Comparison of ENCODE assay signal across 10 cellular contexts in genomic region chr2:240992572-240993291, GRCh38. TPM values are rescaled to one million over a fixed set of nuclear protein-coding genes. Genes with fewer than 3 reads are reported as not detected.
DNase-seq lines count a peak whose midpoint lies in the region; ATAC-seq, FAIRE-seq and TF ChIP-seq lines count a peak whose summit lies in the region.
"Had no signal": no experiment of that assay in that cellular context is flagged by ENCODE, and none has a peak within 500 bp of the region (broad histone marks: within the 10 kb centered on the region; RNA-seq: fewer than 3 reads in every experiment).

No MANE protein-coding gene starts in this region.

- H3K4me1 ChIP-seq in H1 (replicated peaks in 1 of 4; ENCODE audit: control insufficient read depth in 3 of 4, insufficient read depth in 4 of 4, low read length in 3 of 4) (peaks cover 0 to under 1% (median 0%) of the 10 kb centered on the region in 4 experiments; a peak in 1 of 7 replicates), ovary (ENCODE audit: insufficient read depth) (peaks cover 44% of the 10 kb centered on the region), vagina (peaks cover 76% of the 10 kb centered on the region)

- no peak overlapping the region for H4K91ac ChIP-seq in H1 (replicated peaks; ENCODE audit: insufficient read length, low read length)

- DNase-seq in activated naive CD8-positive, alpha-beta T cell treated with anti-CD3 and anti-CD28 coated beads for 36 hours = peak; percentile 36
- no peak for DNase-seq in activated naive CD8-positive, alpha-beta T cell treated with anti-CD3 and anti-CD28 coated beads, Interleukin-2, amount 50 U/mL, for 24 hours
- DNase-seq in H1 (ENCODE audit: low read depth in 1 of 2, low spot score in 2 of 2) (peak in 1 of 2 experiments; percentile 40), ovary (peak; percentile 20 to 48 (median 34)), vagina (ENCODE audit: extremely low spot score in 2 of 2) (no peak), NCI-H2107 treated with DMSO at 0.1 percent for 48 hours (lab: John Stamatoyannopoulos, UW; ENCODE audit: unreplicated experiment) (no peak)
- DNase-seq: AML-193 had no signal

- intact Hi-C loops in ovary (cut with DNase I) = loop anchor here in 1 of 4 donors (10.0 kb wide), 1 partner anchor 78 kb away; no protein-coding TSS in a partner anchor
- intact Hi-C loops in vagina (cut with DNase I) = loop anchor here (5.0 kb wide), 1 partner anchor 75 kb away; no protein-coding TSS in a partner anchor

- no peaks in the 10 kb centered on the region for H3K36me3 Mint-ChIP-seq in activated naive CD8-positive, alpha-beta T cell treated with anti-CD3 and anti-CD28 coated beads for 36 hours
- no peaks in the 10 kb centered on the region for H3K36me3 Mint-ChIP-seq in activated naive CD8-positive, alpha-beta T cell treated with anti-CD3 and anti-CD28 coated beads, Interleukin-2, amount 50 U/mL, for 24 hours (ENCODE audit: low read depth)

- CTCF ChIA-PET in H1 (lab: Charles Lee; ENCODE audit: partially characterized antibody) = interaction anchor here (1.5 to 2.4 kb wide), 2 partner anchors 10 to 86 kb away, joined by 3 to 14 read pairs; no protein-coding TSS in a partner anchor

- peaks cover 7% of the 10 kb centered on the region for H3K4me1 Mint-ChIP-seq in activated naive CD8-positive, alpha-beta T cell treated with anti-CD3 and anti-CD28 coated beads for 36 hours
- H3K4me1 Mint-ChIP-seq in activated naive CD8-positive, alpha-beta T cell treated with anti-CD3 and anti-CD28 coated beads, Interleukin-2, amount 50 U/mL, for 24 hours = peaks cover 6% of the 10 kb centered on the region

- H2AK5ac ChIP-seq in H1 (ENCODE audit: low read depth, low read length) = no peak overlapping the region

- no peak for FAIRE-seq in H1 (lab: Jason Lieb, UNC)
- FAIRE-seq: bronchial epithelial cell had no signal

- WGBS in H1 (ENCODE audit: extremely low coverage in 1 of 2, insufficient coverage in 1 of 2, insufficient read length in 1 of 2, insufficient replicate concordance in 2 of 2, low coverage in 1 of 2, low lambda C conversion rate in 2 of 2, missing lambda C conversion rate in 1 of 2), 2 experiments = 87% methylated on average over 12 of the region's 20 CpGs; no CpG with 5 or more reads in 1 of the 2 experiments
- 54 to 83% (median 60%) methylated on average over 20 of the region's 20 CpGs for WGBS in ovary, 3 donors

- H2BK12ac ChIP-seq in H1 (ENCODE audit: low read depth, low read length) = no peak overlapping the region

- no peak overlapping the region for H3K14ac ChIP-seq in H1 (ENCODE audit: insufficient read length)

- TF ChIP-seq CTCF in H1 (IDR thresholded peaks at IDR 0.05; ENCODE audit: control extremely low read depth in 1 of 3, insufficient read depth in 1 of 3, low read depth in 1 of 3, low read length in 3 of 3) (no peak), ovary (IDR thresholded peaks at IDR 0.05) (no peak), vagina (IDR thresholded peaks at IDR 0.05) (no peak)

- H3K9me3 ChIP-seq in H1 (ENCODE audit: insufficient read depth in 2 of 2, low read depth in 1 of 2, low read length in 1 of 2) = peaks cover 4 to 18% of the 10 kb centered on the region in 2 experiments; a peak in 3 of 4 replicates
- peaks cover 0 to 3% of the 10 kb centered on the region in 2 donors for H3K9me3 ChIP-seq in ovary
- H3K9me3 ChIP-seq in vagina = no peaks in the 10 kb centered on the region

- H3K23ac ChIP-seq in H1 (ENCODE audit: insufficient read length) = no peak overlapping the region

- H3K27me3 Mint-ChIP-seq in activated naive CD8-positive, alpha-beta T cell treated with anti-CD3 and anti-CD28 coated beads for 36 hours = no peaks in the 10 kb centered on the region
- peaks cover 4% of the 10 kb centered on the region for H3K27me3 Mint-ChIP-seq in activated naive CD8-positive, alpha-beta T cell treated with anti-CD3 and anti-CD28 coated beads, Interleukin-2, amount 50 U/mL, for 24 hours

- no peaks in the 10 kb centered on the region for H3K9me3 Mint-ChIP-seq in activated naive CD8-positive, alpha-beta T cell treated with anti-CD3 and anti-CD28 coated beads for 36 hours
- H3K9me3 Mint-ChIP-seq in activated naive CD8-positive, alpha-beta T cell treated with anti-CD3 and anti-CD28 coated beads, Interleukin-2, amount 50 U/mL, for 24 hours = no peaks in the 10 kb centered on the region

- H2BK15ac ChIP-seq in H1 (ENCODE audit: low read length) = peak overlapping the region; percentile 48; the same call in 1 of the 2 replicates

- no peaks in the 10 kb centered on the region; a peak in 2 of 7 replicates for H3K27me3 ChIP-seq in H1 (replicated peaks in 1 of 4; ENCODE audit: control insufficient read depth in 3 of 4, extremely low read depth in 1 of 4, insufficient read depth in 3 of 4, low read length in 3 of 4)
- H3K27me3 ChIP-seq in ovary = no peaks in the 10 kb centered on the region
- no peaks in the 10 kb centered on the region for H3K27me3 ChIP-seq in vagina

- TF ChIP-seq POLR2A in H1 (IDR thresholded peaks at IDR 0.05; ENCODE audit: control extremely low read depth in 1 of 2, low read depth in 2 of 2, low read length in 2 of 2) (no peak), ovary (IDR thresholded peaks at IDR 0.05) (no peak), vagina (IDR thresholded peaks at IDR 0.05) (no peak)

- no peak overlapping the region for H2AFZ ChIP-seq in H1 (ENCODE audit: low read length)

- no peak overlapping the region for H3K4me3 Mint-ChIP-seq in activated naive CD8-positive, alpha-beta T cell treated with anti-CD3 and anti-CD28 coated beads for 36 hours
- H3K4me3 Mint-ChIP-seq in activated naive CD8-positive, alpha-beta T cell treated with anti-CD3 and anti-CD28 coated beads, Interleukin-2, amount 50 U/mL, for 24 hours = no peak overlapping the region

- H3K4me3 ChIP-seq in H1 (ENCODE audit: extremely low read depth in 1 of 4, insufficient read depth in 2 of 4, low read depth in 3 of 4, low read length in 4 of 4) (no peak overlapping the region), ovary (no peak overlapping the region), vagina (no peak overlapping the region)

- no peak overlapping the region for H2BK5ac ChIP-seq in H1 (ENCODE audit: low read depth, low read length)

- H4K5ac ChIP-seq in H1 (ENCODE audit: insufficient read length, low read depth, low read length) = no peak overlapping the region

- H4K8ac ChIP-seq in H1 (ENCODE audit: extremely low read depth, insufficient read depth, low read length) = peak overlapping the region; percentile 43; the same call in 1 of the 2 replicates

- no peak overlapping the region for H3K18ac ChIP-seq in H1 (ENCODE audit: extremely low read depth, low read length)

- H3K27ac Mint-ChIP-seq in activated naive CD8-positive, alpha-beta T cell treated with anti-CD3 and anti-CD28 coated beads for 36 hours = no peak overlapping the region
- no peak overlapping the region for H3K27ac Mint-ChIP-seq in activated naive CD8-positive, alpha-beta T cell treated with anti-CD3 and anti-CD28 coated beads, Interleukin-2, amount 50 U/mL, for 24 hours

- no peaks in the 10 kb centered on the region for H3K79me2 ChIP-seq in H1 (ENCODE audit: control insufficient read depth in 1 of 2, insufficient read depth in 2 of 2, low read length in 2 of 2)

- TF ChIP-seq EP300 in H1 (IDR thresholded peaks at IDR 0.05; ENCODE audit: borderline replicate concordance in 1 of 2, low read depth in 2 of 2, low read length in 2 of 2) (no peak), ovary (IDR thresholded peaks at IDR 0.05) (no peak)

- H3K27ac ChIP-seq in H1 (ENCODE audit: low read depth, low read length) (no peak overlapping the region), ovary (peak overlapping the region in 1 of 2 donors; percentile 65), vagina (peak overlapping the region; percentile 76)

- H3K56ac ChIP-seq in H1 (replicated peaks; ENCODE audit: insufficient read length, low read depth, low read length) = no peak overlapping the region

- no peak overlapping the region for H2BK120ac ChIP-seq in H1 (replicated peaks; ENCODE audit: low read depth, low read length)

- H3K79me1 ChIP-seq in H1 (ENCODE audit: low read depth, low read length) = no peaks in the 10 kb centered on the region

- POLR2A ChIA-PET in H1 (lab: Charles Lee; ENCODE audit: partially characterized antibody) = no interaction called here

- H3K36me3 ChIP-seq in H1 (ENCODE audit: control insufficient read depth in 2 of 4, insufficient read depth in 4 of 4, low read length in 3 of 4) (no peaks in the 10 kb centered on the region), ovary (no peaks in the 10 kb centered on the region), vagina (no peaks in the 10 kb centered on the region)

- peaks cover 0 to 2% of the 10 kb centered on the region in 2 experiments for H4K20me1 ChIP-seq in H1 (replicated peaks in 1 of 2; ENCODE audit: control insufficient read depth in 1 of 2, insufficient read depth in 2 of 2, low read length in 2 of 2)

- no peak overlapping the region for H2BK20ac ChIP-seq in H1 (ENCODE audit: low read length)

- no peak overlapping the region for H3K4me2 ChIP-seq in H1 (ENCODE audit: insufficient read depth in 1 of 2, low read depth in 2 of 2, low read length in 2 of 2)

- H3K23me2 ChIP-seq in H1 (ENCODE audit: low read depth, low read length) = no peaks in the 10 kb centered on the region

- ATAC-seq in activated naive CD8-positive, alpha-beta T cell treated with anti-CD3 and anti-CD28 coated beads, Interleukin-2, amount 50 U/mL, for 24 hours = no peak
- ATAC-seq in HG02884 (IDR thresholded peaks at IDR 0.05; ENCODE audit: unreplicated experiment) = no peak
- ATAC-seq in HG03095 (IDR thresholded peaks at IDR 0.05; ENCODE audit: unreplicated experiment) = no peak

- no peak overlapping the region for H3K9ac ChIP-seq in H1 (replicated peaks in 1 of 4; ENCODE audit: extremely low read depth in 1 of 4, low read depth in 3 of 4, low read length in 3 of 4)

- no peak overlapping the region for H3K4ac ChIP-seq in H1 (replicated peaks; ENCODE audit: insufficient read length, low read depth, low read length)

- no peak for TF ChIP-seq RAD21 in H1 (IDR thresholded peaks at IDR 0.05 in 1 of 2, conservative IDR thresholded peaks at IDR 0.05 in 1 of 2; ENCODE audit: low read depth in 2 of 2, low read length in 2 of 2)

TF ChIP-seq in H1, 55 proteins besides CTCF, POLR2A, EP300 and RAD21 (continues in another document):
- TF ChIP-seq SP2 (IDR thresholded peaks at IDR 0.05; ENCODE audit: low read length) (no peak), HDAC6 (IDR thresholded peaks at IDR 0.05; ENCODE audit: low read depth, low read length) (no peak)

RNA-seq across cellular contexts. Expression of gene SNED1, which starts 5.7 kb away (rescaled TPM):
- total RNA-seq in activated naive CD8-positive, alpha-beta T cell treated with anti-CD3 and anti-CD28 coated beads for 36 hours = 1 to 10 TPM in 1 of 2 experiments, under 1 TPM in 1; 0.91 to 1.0 TPM
- total RNA-seq in H1 (2021; fragmentation: NEBNext Ultra II Directional; extraction: Animal tissue kit (Norgen Biotek cat#: 25700)) = 1.9 and 2.4 TPM in 2 replicates
- 1.9 and 2.6 TPM in 2 replicates for polyA plus RNA-seq in H1 (2011; rRNA removed)
- 1.7 TPM for polyA plus RNA-seq in H1 (2011; cell fraction: cytosol; rRNA removed)
- polyA plus RNA-seq in H1 (2011; cell fraction: nucleus; rRNA removed) = 8.2 TPM
- polyA plus RNA-seq in H1 (2012, experiment 1 of 2) = 1.1 to 1.8 TPM (median 1.6 TPM) in 4 replicates
- 0.67 TPM for polyA plus RNA-seq in H1 (2012, experiment 2 of 2)
- polyA plus RNA-seq in H1 (2013, experiment 1 of 2) = 0.95 TPM
- polyA plus RNA-seq in H1 (2013, experiment 2 of 2) = 1.0 TPM
- 3.0 and 3.2 TPM in 2 replicates for polyA minus RNA-seq in H1 (2011; rRNA and poly(A)+ RNA removed)
- polyA minus RNA-seq in H1 (2011; cell fraction: cytosol; rRNA and poly(A)+ RNA removed) = 5.0 TPM
- polyA minus RNA-seq in H1 (2011; cell fraction: nucleus; rRNA and poly(A)+ RNA removed) = 11.6 TPM
- total RNA-seq in ovary = 10 to 100 TPM; 32.7 to 69.5 (median 50.3) TPM
- 10 to 100 TPM; 16.7 to 29.5 TPM for polyA plus RNA-seq in ovary
- 55.5 TPM for total RNA-seq in vagina

Comparison
In these comparisons a context has a peak if more than half of its experiments do, and no peak if none do; other contexts are left out.
1. DNase-seq: peak in activated naive CD8-positive, alpha-beta T cell treated with anti-CD3 and anti-CD28 coated beads for 36 hours (single experiment) and ovary (5 of 5); none in activated naive CD8-positive, alpha-beta T cell treated with anti-CD3 and anti-CD28 coated beads, Interleukin-2, amount 50 U/mL, for 24 hours (single experiment), vagina (0 of 2) and NCI-H2107 treated with DMSO at 0.1 percent for 48 hours (single experiment).